Comparison of ENCODE assay signal across 18 cellular contexts in genomic region chr12:55698965-55699364, GRCh38. TPM values are rescaled to one million over a fixed set of nuclear protein-coding genes. Genes with fewer than 3 reads are reported as not detected.
A peak's percentile ranks its signal among the peaks of the same experiment; 100 is the strongest.
DNase-seq lines count a peak whose midpoint lies in the region; ATAC-seq and TF ChIP-seq lines count a peak whose summit lies in the region.
"Had no signal": no experiment of that assay in that cellular context is flagged by ENCODE, and none has a peak within 500 bp of the region (broad histone marks: within the 10 kb centered on the region; RNA-seq: fewer than 3 reads in every experiment).

No MANE protein-coding gene starts in this region.

- H3K9me3 Mint-ChIP-seq in chondrocyte (ENCODE audit: low read depth) = no peaks in the 10 kb centered on the region
- H3K9me3 Mint-ChIP-seq: CD4-positive, alpha-beta memory T cell had no signal

- H3K27ac Mint-ChIP-seq in chondrocyte (ENCODE audit: unreplicated experiment) = no peak overlapping the region
- H3K27ac Mint-ChIP-seq: CD4-positive, alpha-beta memory T cell had no signal

- peaks cover 6% of the 10 kb centered on the region for H3K4me1 Mint-ChIP-seq in chondrocyte (ENCODE audit: low read depth)
- H3K4me1 Mint-ChIP-seq: CD4-positive, alpha-beta memory T cell had no signal

- no peak for ATAC-seq in heart right ventricle
- ATAC-seq in sciatic nerve = no peak
- no peak for ATAC-seq in GM18517 (IDR thresholded peaks at IDR 0.05; ENCODE audit: unreplicated experiment)
- no peak for ATAC-seq in left lung

- TF ChIP-seq CTCF in left ventricle myocardium inferior (IDR thresholded peaks at IDR 0.05; ENCODE audit: borderline replicate concordance) = no peak
- no peak for TF ChIP-seq CTCF in heart right ventricle (IDR thresholded peaks at IDR 0.05)
- TF ChIP-seq CTCF in chondrocyte (IDR thresholded peaks at IDR 0.05) = no peak
- TF ChIP-seq CTCF in tibial artery (IDR thresholded peaks at IDR 0.05) = no peak
- no peak for TF ChIP-seq CTCF in left lung (IDR thresholded peaks at IDR 0.05)

- no peaks in the 10 kb centered on the region for H3K36me3 Mint-ChIP-seq in chondrocyte (ENCODE audit: low read depth)
- H3K36me3 Mint-ChIP-seq: CD4-positive, alpha-beta memory T cell had no signal

- H3K36me3 ChIP-seq in left ventricle myocardium inferior (peaks cover 57% of the 10 kb centered on the region), heart right ventricle (peaks cover 0 to 79% (median 18%) of the 10 kb centered on the region in 9 donors), tibial artery (peaks cover 41 to 64% (median 58%) of the 10 kb centered on the region in 3 donors), left lung (peaks cover 0 to 3% of the 10 kb centered on the region in 2 donors)
- H3K36me3 ChIP-seq: BLaER1 had no signal

- intact Hi-C loops in left ventricle myocardium inferior (cut with micrococcal nuclease) (no loop called here), heart right ventricle (cut with DNase I) (no loop called here), sciatic nerve (cut with DNase I) (no loop called here), tibial artery (cut with DNase I; ENCODE audit: low total_unique reads) (no loop called here), left lung (cut with DNase I) (no loop called here)

- DNase-seq in left ventricle myocardium inferior = no peak
- no peak for DNase-seq in heart right ventricle
- DNase-seq in chondrocyte (ENCODE audit: low spot score) = peak; percentile 54
- DNase-seq in sciatic nerve (ENCODE audit: low spot score) = peak; percentile 43
- DNase-seq in tibial artery = peak in 1 of 2 donors; percentile 51
- no peak for DNase-seq in dedifferentiated amniotic fluid mesenchymal stem cell (ENCODE audit: extremely low spot score)
- DNase-seq in left lung = no peak
- DNase-seq: CD4-positive, alpha-beta memory T cell; KBM-7; NCI-H1105 treated with DMSO at 0.1 percent for 48 hours; NCI-H1694; NCI-H510A treated with DMSO at 0.1 percent for 48 hours; NCI-H774; OCI-M1; SIG-M5 had no signal

- H3K27ac ChIP-seq in left ventricle myocardium inferior (replicated peaks) = peak overlapping the region; percentile 60
- peak overlapping the region in 3 of 10 donors; percentile 55 to 95 (median 68) for H3K27ac ChIP-seq in heart right ventricle
- H3K27ac ChIP-seq in tibial artery = peak overlapping the region; percentile 38 to 98
- H3K27ac ChIP-seq in left lung = no peak overlapping the region
- H3K27ac ChIP-seq: A549, BLaER1 had no signal

- H3K4me1 ChIP-seq in left ventricle myocardium inferior (peaks cover 48% of the 10 kb centered on the region), heart right ventricle (peaks cover 2 to 50% (median 35%) of the 10 kb centered on the region in 9 donors), tibial artery (peaks cover 0 to 57% (median 41%) of the 10 kb centered on the region in 4 donors), left lung (no peaks in the 10 kb centered on the region)
- H3K4me1 ChIP-seq: BLaER1 had no signal

- H3K27me3 ChIP-seq in left ventricle myocardium inferior (ENCODE audit: low read depth) (no peaks in the 10 kb centered on the region), heart right ventricle (no peaks in the 10 kb centered on the region), tibial artery (no peaks in the 10 kb centered on the region), left lung (no peaks in the 10 kb centered on the region)
- H3K27me3 ChIP-seq: BLaER1 had no signal

- H3K4me3 ChIP-seq in left ventricle myocardium inferior (no peak overlapping the region), heart right ventricle (no peak overlapping the region), tibial artery (no peak overlapping the region), left lung (no peak overlapping the region)
- H3K4me3 ChIP-seq: A549, BLaER1 had no signal

- H3K27me3 Mint-ChIP-seq in chondrocyte (ENCODE audit: low read depth) = no peaks in the 10 kb centered on the region

- H3K9me3 ChIP-seq in left ventricle myocardium inferior (replicated peaks) = no peaks in the 10 kb centered on the region
- H3K9me3 ChIP-seq in heart right ventricle = no peaks in the 10 kb centered on the region
- no peaks in the 10 kb centered on the region for H3K9me3 ChIP-seq in tibial artery
- no peaks in the 10 kb centered on the region for H3K9me3 ChIP-seq in left lung
- H3K9me3 ChIP-seq: A549, BLaER1 had no signal

- no peak overlapping the region for H3K4me3 Mint-ChIP-seq in chondrocyte (ENCODE audit: unreplicated experiment)
- H3K4me3 Mint-ChIP-seq: CD4-positive, alpha-beta memory T cell had no signal

- 89 to 94% methylated on average over 1 of the region's 1 CpG for WGBS in heart right ventricle, 2 donors

RNA-seq across cellular contexts. Expression of gene ITGA7, which starts 8.7 kb away (rescaled TPM):
- total RNA-seq in left ventricle myocardium inferior (520 TPM), heart right ventricle (100 to 1,000 TPM; 422 to 750 (median 538) TPM), chondrocyte (5.6 to 32.4 TPM (median 31.6 TPM) in 3 replicates), sciatic nerve (307 TPM), left lung (10 to 100 TPM; 22.4 to 62.4 TPM)
- 100 to 1,000 TPM; 247 to 481 TPM for polyA plus RNA-seq in heart right ventricle
- polyA plus RNA-seq: CD4-positive, alpha-beta memory T cell had no signal

RNA-seq across cellular contexts. Expression of gene BLOC1S1, which starts 16.9 kb away (rescaled TPM):
- 109 TPM for total RNA-seq in left ventricle myocardium inferior
- total RNA-seq in heart right ventricle = 100 to 1,000 TPM in 5 of 10 donors, 10 to 100 TPM in 5; 68.3 to 136 (median 101) TPM
- 100 to 1,000 TPM; 305 to 515 TPM for polyA plus RNA-seq in heart right ventricle
- 67.3 to 78.4 TPM (median 77.2 TPM) in 3 replicates for total RNA-seq in chondrocyte
- 171 TPM for total RNA-seq in sciatic nerve
- total RNA-seq in left lung = 100 to 1,000 TPM; 114 to 123 TPM

RNA-seq across cellular contexts. Expression of gene RDH5, which starts 21.2 kb away (rescaled TPM):
- total RNA-seq in left ventricle myocardium inferior (12.2 TPM), heart right ventricle (10 to 100 TPM in 6 of 10 donors, 1 to 10 TPM in 4; 4.9 to 25.9 (median 13.6) TPM), chondrocyte (2.3 to 3.7 TPM (median 3.2 TPM) in 3 replicates), sciatic nerve (23.3 TPM), left lung (1 to 10 TPM; 4.3 to 5.8 TPM)
- polyA plus RNA-seq in heart right ventricle = 10 to 100 TPM; 40.1 to 54.5 TPM

RNA-seq across cellular contexts. Expression of gene CD63, which starts 29.8 kb away (rescaled TPM):
- 705 TPM for total RNA-seq in left ventricle myocardium inferior
- total RNA-seq in heart right ventricle = 1,000 to 10,000 TPM in 2 of 10 donors, 100 to 1,000 TPM in 8; 565 to 1,547 (median 768) TPM
- 1,000 to 10,000 TPM; 1,333 to 2,861 TPM for polyA plus RNA-seq in heart right ventricle
- 1,244 to 1,365 TPM (median 1,317 TPM) in 3 replicates for total RNA-seq in chondrocyte
- total RNA-seq in sciatic nerve = 870 TPM
- total RNA-seq in left lung = 1,000 to 10,000 TPM; 1,639 to 1,766 TPM

RNA-seq across cellular contexts. Expression of gene GDF11, which starts 44.0 kb away (rescaled TPM):
- total RNA-seq in left ventricle myocardium inferior (15.6 TPM), heart right ventricle (10 to 100 TPM in 8 of 10 donors, 1 to 10 TPM in 2; 6.2 to 17.6 (median 12.4) TPM), chondrocyte (17.8 to 19.1 TPM (median 18.3 TPM) in 3 replicates), sciatic nerve (10.0 TPM), left lung (10 to 100 TPM in 1 of 2 donors, 1 to 10 TPM in 1; 7.6 to 10.0 TPM)
- polyA plus RNA-seq in heart right ventricle = 1 to 10 TPM; 3.2 to 8.3 TPM

Comparison
In these comparisons a context has a peak if more than half of its experiments do, and no peak if none do; other contexts are left out.
1. DNase-seq: peak in chondrocyte (single experiment) and sciatic nerve (single experiment); none in left ventricle myocardium inferior (single experiment), heart right ventricle (0 of 2), dedifferentiated amniotic fluid mesenchymal stem cell (single experiment) and left lung (0 of 2).
2. H3K27ac ChIP-seq: peak in left ventricle myocardium inferior (single experiment) and tibial artery (2 of 2); none in left lung (0 of 2).